In genomic region chr19:7622933-7623685, GRCh38 we compare ENCODE assay signal across 12 cellular contexts. TPM values are rescaled to one million over a fixed set of nuclear protein-coding genes. Genes with fewer than 3 reads are reported as not detected.
DNase-seq lines count a peak whose midpoint lies in the region; ATAC-seq and TF ChIP-seq lines count a peak whose summit lies in the region.
"Had no signal": no experiment of that assay in that cellular context is flagged by ENCODE, and none has a peak within 500 bp of the region (broad histone marks: within the 10 kb centered on the region; RNA-seq: fewer than 3 reads in every experiment).

No MANE protein-coding gene starts in this region.

- H3K4me1 Mint-ChIP-seq in natural killer cell = peaks cover 1 to 27% of the 10 kb centered on the region in 2 donors

- no peaks in the 10 kb centered on the region for H3K27me3 Mint-ChIP-seq in natural killer cell (ENCODE audit: low read depth in 2 of 2)
- H3K27me3 Mint-ChIP-seq: activated B cell treated with CpG ODN at 0.5 μM for 24 hours; naive thymus-derived CD8-positive, alpha-beta T cell had no signal

- no peaks in the 10 kb centered on the region for H3K36me3 Mint-ChIP-seq in natural killer cell

- H3K9me3 Mint-ChIP-seq in natural killer cell = no peaks in the 10 kb centered on the region
- H3K9me3 Mint-ChIP-seq: activated B cell treated with CpG ODN at 0.5 μM for 24 hours; activated T-cell treated with anti-CD3 and anti-CD28 coated beads, Interleukin-2, amount 50 U/mL, for 4 hours; naive thymus-derived CD8-positive, alpha-beta T cell had no signal

- peak in 2 of 3 donors; percentile 32 to 44 for ATAC-seq in natural killer cell
- ATAC-seq: naive thymus-derived CD8-positive, alpha-beta T cell; PC-3 had no signal

- peak overlapping the region in 1 of 2 donors; percentile 23 for H3K27ac Mint-ChIP-seq in natural killer cell
- H3K27ac Mint-ChIP-seq: activated B cell treated with CpG ODN at 0.5 μM for 24 hours had no signal

- peak; percentile 31 for DNase-seq in activated T-cell treated with anti-CD3 and anti-CD28 coated beads for 48 hours (ENCODE audit: low read depth)
- DNase-seq in activated T-cell treated with anti-CD3 and anti-CD28 coated beads, Interleukin-2, amount 50 U/mL, for 1 hour = no peak
- no peak for DNase-seq in natural killer cell
- DNase-seq in effector CD4-positive, alpha-beta T cell = no peak
- DNase-seq: ACHN; activated B cell treated with CpG ODN at 0.5 μM for 24 hours; activated T-cell treated with anti-CD3 and anti-CD28 coated beads, Interleukin-2, amount 50 U/mL, for 4 hours; naive thymus-derived CD8-positive, alpha-beta T cell; NCI-H1092; PC-3; stimulated activated CD4-positive, alpha-beta T cell treated with anti-CD3 and anti-CD28 coated beads, Interleukin-2, amount 100 ng/mL, for 48 hours; stimulated activated naive CD4-positive, alpha-beta T cell had no signal

- intact Hi-C loops in natural killer cell (cut with micrococcal nuclease) = no loop called here

- no peak overlapping the region for H3K4me3 Mint-ChIP-seq in natural killer cell
- H3K4me3 Mint-ChIP-seq: activated B cell treated with CpG ODN at 0.5 μM for 24 hours; activated T-cell treated with anti-CD3 and anti-CD28 coated beads, Interleukin-2, amount 50 U/mL, for 4 hours had no signal

- no peak for TF ChIP-seq CTCF in natural killer cell (IDR thresholded peaks at IDR 0.05)

RNA-seq across cellular contexts. Expression of gene XAB2, which starts 6.2 kb away (rescaled TPM):
- 10 to 100 TPM; 60.2 to 70.8 (median 67.7) TPM for total RNA-seq in natural killer cell

RNA-seq across cellular contexts. Expression of gene PET100, which starts 6.5 kb away (rescaled TPM):
- total RNA-seq in natural killer cell = 100 to 1,000 TPM in 2 of 3 donors, 10 to 100 TPM in 1; 92.0 to 139 (median 106) TPM

RNA-seq across cellular contexts. Expression of gene PCP2, which starts 10.4 kb away (rescaled TPM):
- total RNA-seq in natural killer cell = 1 to 10 TPM; 5.4 to 8.4 (median 7.7) TPM
- total RNA-seq: PC-3 had no signal

RNA-seq across cellular contexts. Expression of gene STXBP2, which starts 13.8 kb away (rescaled TPM):
- 100 to 1,000 TPM; 366 to 409 (median 384) TPM for total RNA-seq in natural killer cell

RNA-seq across cellular contexts. Expression of gene CAMSAP3, which starts 27.4 kb away (rescaled TPM):
- under 1 TPM in 2 of 3 donors, not detected in 1; 0.24 to 0.34 TPM for total RNA-seq in natural killer cell
